ENCODE assay signal across 8 cellular contexts in genomic region chr16:84617631-84618427, GRCh38. TPM values are rescaled to one million over a fixed set of nuclear protein-coding genes. Genes with fewer than 3 reads are reported as not detected.
DNase-seq lines count a peak whose midpoint lies in the region; ATAC-seq and TF ChIP-seq lines count a peak whose summit lies in the region.

COTL1 (minus strand) TSS chr16:84618078; CDS start chr16:84617914, 164 bp downstream.

- peak within 1 kb of the TSS; percentile 97 for H3K4me3 Mint-ChIP-seq in activated T-cell treated with anti-CD3 and anti-CD28 coated beads, Interleukin-2, amount 50 U/mL, for 24 hours

- ATAC-seq in GM21619 (IDR thresholded peaks at IDR 0.05; ENCODE audit: unreplicated experiment) (peak; percentile 71), esophagus mucosa (peak; percentile 84)

- H3K36me3 Mint-ChIP-seq in activated T-cell treated with anti-CD3 and anti-CD28 coated beads, Interleukin-2, amount 50 U/mL, for 24 hours (ENCODE audit: low read depth), result peaks cover 46% of the 10 kb centered on the region

- no peaks in the 10 kb centered on the region for H3K9me3 ChIP-seq in muscle layer of duodenum (ENCODE audit: control insufficient read depth in 1 of 2, low read length in 2 of 2)

- no peaks in the 10 kb centered on the region for H3K27me3 Mint-ChIP-seq in activated T-cell treated with anti-CD3 and anti-CD28 coated beads, Interleukin-2, amount 50 U/mL, for 24 hours

- peaks cover 12 to 44% of the 10 kb centered on the region in 2 donors for H3K4me1 ChIP-seq in muscle layer of duodenum (ENCODE audit: control insufficient read depth in 1 of 2, insufficient read depth in 2 of 2, low read length in 2 of 2)

- no peaks in the 10 kb centered on the region for H3K36me3 ChIP-seq in muscle layer of duodenum (ENCODE audit: control insufficient read depth in 1 of 2, insufficient read depth in 2 of 2, low read length in 2 of 2)

- peaks cover 45% of the 10 kb centered on the region for H3K4me1 Mint-ChIP-seq in activated T-cell treated with anti-CD3 and anti-CD28 coated beads, Interleukin-2, amount 50 U/mL, for 24 hours (ENCODE audit: low read depth)

- no peaks in the 10 kb centered on the region for H3K9me3 Mint-ChIP-seq in activated T-cell treated with anti-CD3 and anti-CD28 coated beads, Interleukin-2, amount 50 U/mL, for 24 hours

- H3K27ac Mint-ChIP-seq in activated T-cell treated with anti-CD3 and anti-CD28 coated beads, Interleukin-2, amount 50 U/mL, for 24 hours, result peak within 1 kb of the TSS; percentile 89

- peak; percentile 90 for DNase-seq in DMS153 (lab: John Stamatoyannopoulos, UW)
- DNase-seq in KBM-7, result peak; percentile 97
- DNase-seq in activated T-cell treated with anti-CD3 and anti-CD28 coated beads, Interleukin-2, amount 50 U/mL, for 24 hours, result peak; percentile 95
- DNase-seq in stimulated activated CD8-positive, alpha-beta memory T cell treated with anti-CD3 and anti-CD28 coated beads, Interleukin-7, amount 100 ng/mL, for 24 hours (ENCODE audit: low read depth), result peak; percentile 89

- peak within 1 kb of the TSS; percentile 51 for H3K27ac ChIP-seq in muscle layer of duodenum (ENCODE audit: low read length)

- H3K27me3 ChIP-seq in muscle layer of duodenum (ENCODE audit: low read depth, low read length), result no peaks in the 10 kb centered on the region

- in situ Hi-C loops in KBM-7 (cut with MboI; ENCODE audit: low pct_unique_long_range_greater_than_20kb, low sequenced_read_pairs), result loop anchor here (10.0 kb wide), 1 partner anchor 103 kb away; no protein-coding TSS in a partner anchor

- peak within 1 kb of the TSS; percentile 77 to 87 for H3K4me3 ChIP-seq in muscle layer of duodenum (ENCODE audit: low read depth in 1 of 2, low read length in 2 of 2)

TF ChIP-seq in PFSK-1, 5 proteins besides CTCF, POLR2A, EP300 and RAD21:
- TF ChIP-seq TAF1 (IDR thresholded peaks at IDR 0.05; ENCODE audit: borderline replicate concordance, insufficient read depth, low read length) (no peak; the same call in none of the 2 replicates), REST (IDR thresholded peaks at IDR 0.05; ENCODE audit: insufficient read depth in 1 of 2, low read depth in 2 of 2, low read length in 2 of 2) (0 out of 4 replicates have a peak, but pooled peaks of 1 of the 2 experiments have one; percentile 21), SIN3A (IDR thresholded peaks at IDR 0.05; ENCODE audit: borderline replicate concordance, insufficient read depth, low read length) (peak; percentile 77; the same call in 1 of the 2 replicates), POLR2AphosphoS5 (IDR thresholded peaks at IDR 0.05; ENCODE audit: low read depth, low read length) (0 out of 2 replicates have a peak, but pooled peaks have one; percentile 40), FOXP2 (optimal IDR thresholded peaks at IDR 0.05; ENCODE audit: borderline replicate concordance, extremely low read depth, extremely low read length, insufficient read depth) (no peak)

RNA-seq across cellular contexts. Expression of gene COTL1, which starts in this region (rescaled TPM):
- polyA plus RNA-seq in PFSK-1 (2012; ENCODE audit: insufficient read length, low read depth), result 296 TPM
- 16.3 TPM for total RNA-seq in esophagus mucosa

Comparison
In these comparisons a context has a peak if more than half of its experiments do, and no peak if none do; other contexts are left out.
1. Peak in every context shown above with its lines: DNase-seq, ATAC-seq, H3K4me3 ChIP-seq and H3K27ac ChIP-seq.